In the genomic region with DNA sequence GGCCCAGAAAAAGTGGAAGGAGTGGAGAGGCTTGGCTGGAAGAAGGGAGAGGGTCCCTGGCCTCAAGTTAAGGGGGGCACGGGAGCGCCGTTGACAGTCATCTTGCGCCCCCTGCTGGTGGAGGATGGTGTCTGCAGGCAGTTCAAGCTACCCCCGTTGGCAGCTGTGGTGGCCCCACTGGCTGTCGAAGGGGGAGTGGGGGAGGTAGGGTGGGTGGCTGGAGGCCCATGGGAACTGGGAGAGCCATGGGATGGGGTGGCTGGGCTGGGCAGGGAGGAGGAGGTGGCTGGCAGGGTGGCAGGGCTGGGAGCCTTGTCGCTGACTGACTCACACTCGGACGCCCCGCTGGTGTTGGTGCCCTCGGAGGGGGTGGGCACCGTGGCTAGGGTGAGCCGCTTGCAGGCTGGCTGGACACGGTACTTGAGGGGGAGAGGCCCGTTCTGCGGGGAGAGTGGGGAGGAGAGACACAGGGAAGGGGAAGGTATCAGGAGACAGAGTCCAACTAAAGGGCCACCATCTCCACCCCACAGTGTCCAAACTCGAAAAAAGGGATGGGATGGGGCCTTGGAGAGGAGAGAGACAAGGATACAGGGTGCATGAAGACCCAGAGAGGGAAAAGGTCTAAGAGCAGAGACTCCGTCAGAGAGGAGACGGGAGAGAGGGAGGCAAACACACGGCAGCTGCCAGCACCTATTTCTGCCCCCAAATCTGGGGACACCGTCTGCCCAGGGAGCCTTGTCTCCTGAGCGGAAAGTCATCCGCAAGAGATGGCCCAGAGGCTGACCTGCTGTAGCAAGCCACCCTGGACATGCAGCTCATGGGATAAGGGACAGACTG, we compare ENCODE assay signal across 9 cellular contexts. TPM values are rescaled to one million over a fixed set of nuclear protein-coding genes. Genes with fewer than 3 reads are reported as not detected.
A peak's percentile ranks its signal among the peaks of the same experiment; 100 is the strongest.
DNase-seq lines count a peak whose midpoint lies in the region; ATAC-seq, FAIRE-seq and TF ChIP-seq lines count a peak whose summit lies in the region.
"Had no signal": no experiment of that assay in that cellular context is flagged by ENCODE, and none has a peak within 500 bp of the region (broad histone marks: within the 10 kb centered on the region; RNA-seq: fewer than 3 reads in every experiment).

No MANE protein-coding gene starts in this region.

- H4K5ac ChIP-seq in H1 (ENCODE audit: insufficient read length, low read depth, low read length), result no peak overlapping the region

- H4K8ac ChIP-seq in H1 (ENCODE audit: extremely low read depth, insufficient read depth, low read length), result peak overlapping the region; percentile 65

- H2BK20ac ChIP-seq in H1 (ENCODE audit: low read length), result no peak overlapping the region

- peaks cover 0 to 13% of the 10 kb centered on the region in 2 experiments; a peak in 1 of 4 replicates for H3K79me2 ChIP-seq in H1 (ENCODE audit: control insufficient read depth in 1 of 2, insufficient read depth in 2 of 2, low read length in 2 of 2)

- H3K27me3 ChIP-seq in H1 (replicated peaks in 1 of 4; ENCODE audit: control insufficient read depth in 3 of 4, extremely low read depth in 1 of 4, insufficient read depth in 3 of 4, low read length in 3 of 4), result no peaks in the 10 kb centered on the region
- H3K27me3 ChIP-seq in stomach, result no peaks in the 10 kb centered on the region

- peak overlapping the region in 1 of 10 donors; percentile 59 for H3K27ac Mint-ChIP-seq in naive thymus-derived CD8-positive, alpha-beta T cell

- H3K79me1 ChIP-seq in H1 (ENCODE audit: low read depth, low read length), result 0 out of 2 replicates have a peak, but pooled peaks cover 5% of the 10 kb centered on the region

- peaks cover 2 to 30% (median 18%) of the 10 kb centered on the region in 4 experiments; a peak in 7 of 8 replicates for H3K36me3 ChIP-seq in H1 (ENCODE audit: control insufficient read depth in 2 of 4, insufficient read depth in 4 of 4, low read length in 3 of 4)
- peaks cover 6 to 69% (median 63%) of the 10 kb centered on the region in 4 donors for H3K36me3 ChIP-seq in stomach

- no peak overlapping the region for H3K23ac ChIP-seq in H1 (ENCODE audit: insufficient read length)

- H2AFZ ChIP-seq in H1 (ENCODE audit: low read length), result no peak overlapping the region

- CTCF ChIA-PET in H1 (lab: Charles Lee; ENCODE audit: partially characterized antibody), result interaction anchor here (0.7 to 5.4 kb wide), 32 partner anchors 9 to 190 kb away, joined by 3 to 49 read pairs (median 7); partner anchors contain the start of genes EPOP and MLLT6

- no peak overlapping the region for H3K9ac ChIP-seq in H1 (replicated peaks in 1 of 4; ENCODE audit: extremely low read depth in 1 of 4, low read depth in 3 of 4, low read length in 3 of 4)

- H3K27ac ChIP-seq in H1 (ENCODE audit: low read depth, low read length) (no peak overlapping the region), stomach (peak overlapping the region in 2 of 5 donors; percentile 9 to 34)

- TF ChIP-seq EP300 in H1 (IDR thresholded peaks at IDR 0.05; ENCODE audit: borderline replicate concordance in 1 of 2, low read depth in 2 of 2, low read length in 2 of 2) (no peak), stomach (IDR thresholded peaks at IDR 0.05) (no peak)

- H3K4me1 ChIP-seq in H1 (replicated peaks in 1 of 4; ENCODE audit: control insufficient read depth in 3 of 4, insufficient read depth in 4 of 4, low read length in 3 of 4), result peaks cover 0 to 12% (median 6%) of the 10 kb centered on the region in 4 experiments; a peak in 5 of 7 replicates
- peaks cover 33 to 57% (median 48%) of the 10 kb centered on the region in 4 donors for H3K4me1 ChIP-seq in stomach

- H3K23me2 ChIP-seq in H1 (ENCODE audit: low read depth, low read length), result peaks cover 7% of the 10 kb centered on the region; the same call in 1 of the 2 replicates

- no peak for DNase-seq in GM12864 (ENCODE audit: low read depth)
- peak; percentile 12 for DNase-seq in NCI-H1694 treated with DMSO at 0.1 percent for 48 hours (lab: John Stamatoyannopoulos, UW)
- peak; percentile 94 for DNase-seq in activated CD8-positive, alpha-beta memory T cell treated with anti-CD3 and anti-CD28 coated beads for 24 hours
- DNase-seq in H1 (ENCODE audit: low read depth in 1 of 2, low spot score in 2 of 2), result peak in 1 of 2 experiments; percentile 93
- DNase-seq in naive thymus-derived CD8-positive, alpha-beta T cell, result peak; percentile 55 to 88 (median 76)
- DNase-seq in stomach, result peak; percentile 60

- no peak overlapping the region for H3K18ac ChIP-seq in H1 (ENCODE audit: extremely low read depth, low read length)

- no peaks in the 10 kb centered on the region for H3K9me3 ChIP-seq in H1 (ENCODE audit: insufficient read depth in 2 of 2, low read depth in 1 of 2, low read length in 1 of 2)
- no peaks in the 10 kb centered on the region for H3K9me3 ChIP-seq in stomach

- no peak overlapping the region for H4K91ac ChIP-seq in H1 (replicated peaks; ENCODE audit: insufficient read length, low read length)

- H2AK5ac ChIP-seq in H1 (ENCODE audit: low read depth, low read length), result no peak overlapping the region

- H3K56ac ChIP-seq in H1 (replicated peaks; ENCODE audit: insufficient read length, low read depth, low read length), result no peak overlapping the region

- H2BK12ac ChIP-seq in H1 (ENCODE audit: low read depth, low read length), result no peak overlapping the region

- no peak overlapping the region for H3K14ac ChIP-seq in H1 (ENCODE audit: insufficient read length)

- no peaks in the 10 kb centered on the region for H3K27me3 Mint-ChIP-seq in naive thymus-derived CD8-positive, alpha-beta T cell

- no peak for TF ChIP-seq POLR2A in H1 (IDR thresholded peaks at IDR 0.05; ENCODE audit: control extremely low read depth in 1 of 2, low read depth in 2 of 2, low read length in 2 of 2)
- no peak for TF ChIP-seq POLR2A in stomach (IDR thresholded peaks at IDR 0.05)

- no peak overlapping the region for H2BK5ac ChIP-seq in H1 (ENCODE audit: low read depth, low read length)

- no peak overlapping the region for H3K4ac ChIP-seq in H1 (replicated peaks; ENCODE audit: insufficient read length, low read depth, low read length)

- peak; percentile 87 to 89 for TF ChIP-seq RAD21 in H1 (IDR thresholded peaks at IDR 0.05 in 1 of 2, conservative IDR thresholded peaks at IDR 0.05 in 1 of 2; ENCODE audit: low read depth in 2 of 2, low read length in 2 of 2)

- no peaks in the 10 kb centered on the region for H3K9me3 Mint-ChIP-seq in naive thymus-derived CD8-positive, alpha-beta T cell

- no peak for FAIRE-seq in H1 (lab: Jason Lieb, UNC)
- FAIRE-seq: endometrium had no signal

- peak overlapping the region in 1 of 10 donors; percentile 11 for H3K4me3 Mint-ChIP-seq in naive thymus-derived CD8-positive, alpha-beta T cell

- intact Hi-C loops in stomach (cut with DNase I; ENCODE audit: low total_unique reads), result loop anchor here (2.0 kb wide), 1 partner anchor 59 kb away; no protein-coding TSS in a partner anchor

- peaks cover 14 to 51% of the 10 kb centered on the region in 2 experiments for H4K20me1 ChIP-seq in H1 (replicated peaks in 1 of 2; ENCODE audit: control insufficient read depth in 1 of 2, insufficient read depth in 2 of 2, low read length in 2 of 2)

- peaks cover 21 to 46% (median 42%) of the 10 kb centered on the region in 4 donors for H3K4me1 Mint-ChIP-seq in naive thymus-derived CD8-positive, alpha-beta T cell

- H3K4me3 ChIP-seq in GM12864 (ENCODE audit: low read depth, low read length) (no peak overlapping the region), H1 (ENCODE audit: extremely low read depth in 1 of 4, insufficient read depth in 2 of 4, low read depth in 3 of 4, low read length in 4 of 4) (no peak overlapping the region), stomach (peak overlapping the region in 1 of 4 donors; percentile 16)

- H3K4me2 ChIP-seq in H1 (ENCODE audit: insufficient read depth in 1 of 2, low read depth in 2 of 2, low read length in 2 of 2), result no peak overlapping the region

- peak; percentile 34 to 47 for ATAC-seq in naive thymus-derived CD8-positive, alpha-beta T cell
- ATAC-seq in GM19463 (IDR thresholded peaks at IDR 0.05; ENCODE audit: unreplicated experiment) (no peak), HG03097 (IDR thresholded peaks at IDR 0.05; ENCODE audit: low FRiP score, unreplicated experiment) (no peak)

- POLR2A ChIA-PET in H1 (lab: Charles Lee; ENCODE audit: partially characterized antibody), result interaction anchor here (0.9 to 2.8 kb wide), 6 partner anchors 9 to 50 kb away, joined by 3 to 8 read pairs (median 5); no protein-coding TSS in a partner anchor
- POLR2A ChIA-PET in naive thymus-derived CD8-positive, alpha-beta T cell (lab: Charles Lee), result interaction anchor here (0.7 to 6.1 kb wide), 9 partner anchors 17 to 357 kb away, joined by 3 to 75 read pairs (median 5); partner anchors contain the start of genes EPOP, MLLT6 and PSMB3

- WGBS in H1 (ENCODE audit: extremely low coverage in 1 of 2, insufficient coverage in 1 of 2, insufficient read length in 1 of 2, insufficient replicate concordance in 2 of 2, low coverage in 1 of 2, low lambda C conversion rate in 2 of 2, missing lambda C conversion rate in 1 of 2), 2 experiments, result 73% methylated on average over 21 of the region's 23 CpGs; no CpG with 5 or more reads in 1 of the 2 experiments
- WGBS in stomach, 5 donors, result 37 to 50% (median 48%) methylated on average over 23 of the region's 23 CpGs

- H2BK120ac ChIP-seq in H1 (replicated peaks; ENCODE audit: low read depth, low read length), result no peak overlapping the region

- peaks cover 0 to 10% (median 0%) of the 10 kb centered on the region in 3 donors for H3K36me3 Mint-ChIP-seq in naive thymus-derived CD8-positive, alpha-beta T cell

- TF ChIP-seq CTCF in GM12864 (IDR thresholded peaks at IDR 0.05; ENCODE audit: low read depth, low read length, missing control alignments), result peak; percentile 95
- peak; percentile 85 to 99 (median 93) for TF ChIP-seq CTCF in H1 (IDR thresholded peaks at IDR 0.05; ENCODE audit: control extremely low read depth in 1 of 3, insufficient read depth in 1 of 3, low read depth in 1 of 3, low read length in 3 of 3)
- peak in 6 of 7 experiments; percentile 89 to 99 (median 94) for TF ChIP-seq CTCF in stomach (IDR thresholded peaks at IDR 0.05)

- H2BK15ac ChIP-seq in H1 (ENCODE audit: low read length), result no peak overlapping the region

RNA-seq across cellular contexts. Expression of gene CISD3, which starts 5.2 kb away (rescaled TPM):
- 11.1 and 11.6 TPM in 2 replicates for total RNA-seq in H1 (2021; fragmentation: NEBNext Ultra II Directional; extraction: Animal tissue kit (Norgen Biotek cat#: 25700))
- polyA plus RNA-seq in H1 (2011; rRNA removed) (8.4 and 9.4 TPM in 2 replicates), stomach (10 to 100 TPM; 63.4 to 79.9 (median 76.5) TPM)
- polyA plus RNA-seq in H1 (2011; cell fraction: cytosol; rRNA removed), result 6.7 TPM
- 7.1 TPM for polyA plus RNA-seq in H1 (2011; cell fraction: nucleus; rRNA removed)
- 7.7 to 15.0 TPM (median 9.7 TPM) in 4 replicates for polyA plus RNA-seq in H1 (2012, experiment 1 of 2)
- 8.8 TPM for polyA plus RNA-seq in H1 (2012, experiment 2 of 2)
- 7.5 TPM for polyA plus RNA-seq in H1 (2013, experiment 1 of 2)
- polyA plus RNA-seq in H1 (2013, experiment 2 of 2), result 8.1 TPM
- polyA minus RNA-seq in H1 (2011; rRNA and poly(A)+ RNA removed), result 1.8 and 3.9 TPM in 2 replicates
- polyA minus RNA-seq in H1 (2011; cell fraction: cytosol; rRNA and poly(A)+ RNA removed), result 5.7 TPM
- polyA minus RNA-seq in H1 (2011; cell fraction: nucleus; rRNA and poly(A)+ RNA removed), result 6.7 TPM
- 10 to 100 TPM; 10.7 to 12.3 TPM for total RNA-seq in naive thymus-derived CD8-positive, alpha-beta T cell
- 10 to 100 TPM; 40.5 to 63.3 (median 46.2) TPM for polyA plus RNA-seq in naive thymus-derived CD8-positive, alpha-beta T cell
- 10 to 100 TPM in 2 of 5 donors, 1 to 10 TPM in 3; 4.0 to 56.5 (median 7.0) TPM for total RNA-seq in stomach

RNA-seq across cellular contexts. Expression of gene PCGF2, which starts 12.8 kb away (rescaled TPM):
- total RNA-seq in H1 (2021; fragmentation: NEBNext Ultra II Directional; extraction: Animal tissue kit (Norgen Biotek cat#: 25700)), result 86.1 and 93.3 TPM in 2 replicates
- 42.1 and 81.4 TPM in 2 replicates for polyA plus RNA-seq in H1 (2011; rRNA removed)
- 29.9 TPM for polyA plus RNA-seq in H1 (2011; cell fraction: cytosol; rRNA removed)
- 84.7 TPM for polyA plus RNA-seq in H1 (2011; cell fraction: nucleus; rRNA removed)
- 75.9 to 100 TPM (median 96.1 TPM) in 4 replicates for polyA plus RNA-seq in H1 (2012, experiment 1 of 2)
- 61.3 TPM for polyA plus RNA-seq in H1 (2012, experiment 2 of 2)
- 40.8 TPM for polyA plus RNA-seq in H1 (2013, experiment 1 of 2)
- 42.2 TPM for polyA plus RNA-seq in H1 (2013, experiment 2 of 2)
- 13.2 and 28.0 TPM in 2 replicates for polyA minus RNA-seq in H1 (2011; rRNA and poly(A)+ RNA removed)
- 57.5 TPM for polyA minus RNA-seq in H1 (2011; cell fraction: cytosol; rRNA and poly(A)+ RNA removed)
- polyA minus RNA-seq in H1 (2011; cell fraction: nucleus; rRNA and poly(A)+ RNA removed), result 21.4 TPM
- total RNA-seq in naive thymus-derived CD8-positive, alpha-beta T cell, result not detected
- under 1 TPM in 1 of 3 donors, not detected in 2; 0.08 TPM for polyA plus RNA-seq in naive thymus-derived CD8-positive, alpha-beta T cell
- 10 to 100 TPM in 2 of 5 donors, 1 to 10 TPM in 3; 5.8 to 31.9 (median 6.8) TPM for total RNA-seq in stomach
- 10 to 100 TPM; 34.3 to 62.8 (median 44.1) TPM for polyA plus RNA-seq in stomach

RNA-seq across cellular contexts. Expression of gene PSMB3, which starts 17.2 kb away (rescaled TPM):
- 291 and 301 TPM in 2 replicates for total RNA-seq in H1 (2021; fragmentation: NEBNext Ultra II Directional; extraction: Animal tissue kit (Norgen Biotek cat#: 25700))
- polyA plus RNA-seq in H1 (2011; rRNA removed) (866 and 914 TPM in 2 replicates), stomach (100 to 1,000 TPM; 212 to 281 (median 252) TPM)
- polyA plus RNA-seq in H1 (2011; cell fraction: cytosol; rRNA removed), result 619 TPM
- polyA plus RNA-seq in H1 (2011; cell fraction: nucleus; rRNA removed), result 473 TPM
- polyA plus RNA-seq in H1 (2012, experiment 1 of 2), result 334 to 383 TPM (median 362 TPM) in 4 replicates
- polyA plus RNA-seq in H1 (2012, experiment 2 of 2), result 693 TPM
- polyA plus RNA-seq in H1 (2013, experiment 1 of 2), result 292 TPM
- 289 TPM for polyA plus RNA-seq in H1 (2013, experiment 2 of 2)
- 275 and 292 TPM in 2 replicates for polyA minus RNA-seq in H1 (2011; rRNA and poly(A)+ RNA removed)
- 96.6 TPM for polyA minus RNA-seq in H1 (2011; cell fraction: cytosol; rRNA and poly(A)+ RNA removed)
- polyA minus RNA-seq in H1 (2011; cell fraction: nucleus; rRNA and poly(A)+ RNA removed), result 86.6 TPM
- 10 to 100 TPM; 94.1 to 96.4 TPM for total RNA-seq in naive thymus-derived CD8-positive, alpha-beta T cell
- 100 to 1,000 TPM; 338 to 361 (median 349) TPM for polyA plus RNA-seq in naive thymus-derived CD8-positive, alpha-beta T cell
- total RNA-seq in stomach, result 100 to 1,000 TPM in 4 of 5 donors, 10 to 100 TPM in 1; 29.0 to 265 (median 133) TPM

RNA-seq across cellular contexts. Expression of gene MLLT6, which starts 30.3 kb away (rescaled TPM):
- 7.7 and 8.0 TPM in 2 replicates for total RNA-seq in H1 (2021; fragmentation: NEBNext Ultra II Directional; extraction: Animal tissue kit (Norgen Biotek cat#: 25700))
- polyA plus RNA-seq in H1 (2011; rRNA removed), result 6.5 and 7.7 TPM in 2 replicates
- 9.3 TPM for polyA plus RNA-seq in H1 (2011; cell fraction: cytosol; rRNA removed)
- polyA plus RNA-seq in H1 (2011; cell fraction: nucleus; rRNA removed), result 57.8 TPM
- polyA plus RNA-seq in H1 (2012, experiment 1 of 2), result 8.9 to 16.8 TPM (median 11.1 TPM) in 4 replicates
- polyA plus RNA-seq in H1 (2012, experiment 2 of 2), result 5.1 TPM
- 3.0 TPM for polyA plus RNA-seq in H1 (2013, experiment 1 of 2)
- 2.4 TPM for polyA plus RNA-seq in H1 (2013, experiment 2 of 2)
- polyA minus RNA-seq in H1 (2011; rRNA and poly(A)+ RNA removed), result 8.2 and 12.8 TPM in 2 replicates
- polyA minus RNA-seq in H1 (2011; cell fraction: cytosol; rRNA and poly(A)+ RNA removed), result 6.0 TPM
- polyA minus RNA-seq in H1 (2011; cell fraction: nucleus; rRNA and poly(A)+ RNA removed), result 19.7 TPM
- 100 to 1,000 TPM; 481 to 489 TPM for total RNA-seq in naive thymus-derived CD8-positive, alpha-beta T cell
- 10 to 100 TPM in 1 of 3 donors, 1 to 10 TPM in 2; 5.5 to 11.9 (median 8.3) TPM for polyA plus RNA-seq in naive thymus-derived CD8-positive, alpha-beta T cell
- 100 to 1,000 TPM in 2 of 5 donors, 10 to 100 TPM in 3; 33.4 to 312 (median 81.7) TPM for total RNA-seq in stomach
- 10 to 100 TPM; 26.0 to 36.0 (median 30.8) TPM for polyA plus RNA-seq in stomach

Comparison
In these comparisons a context has a peak if more than half of its experiments do, and no peak if none do; other contexts are left out.
1. ATAC-seq: peak in naive thymus-derived CD8-positive, alpha-beta T cell (2 of 2); none in GM19463 (single experiment) and HG03097 (single experiment).
2. RNA of gene PCGF2, which starts 12.8 kb away (total RNA-seq): 86.1 to 93.3 TPM in H1 and 5.8 to 31.9 TPM in stomach; not detected in naive thymus-derived CD8-positive, alpha-beta T cell; every median in the first group is over 4 times any median in the second.
3. Peak in every context shown above with its lines, with median percentiles within 50 percentile points of each other: CTCF ChIP-seq.